In the genomic region with DNA sequence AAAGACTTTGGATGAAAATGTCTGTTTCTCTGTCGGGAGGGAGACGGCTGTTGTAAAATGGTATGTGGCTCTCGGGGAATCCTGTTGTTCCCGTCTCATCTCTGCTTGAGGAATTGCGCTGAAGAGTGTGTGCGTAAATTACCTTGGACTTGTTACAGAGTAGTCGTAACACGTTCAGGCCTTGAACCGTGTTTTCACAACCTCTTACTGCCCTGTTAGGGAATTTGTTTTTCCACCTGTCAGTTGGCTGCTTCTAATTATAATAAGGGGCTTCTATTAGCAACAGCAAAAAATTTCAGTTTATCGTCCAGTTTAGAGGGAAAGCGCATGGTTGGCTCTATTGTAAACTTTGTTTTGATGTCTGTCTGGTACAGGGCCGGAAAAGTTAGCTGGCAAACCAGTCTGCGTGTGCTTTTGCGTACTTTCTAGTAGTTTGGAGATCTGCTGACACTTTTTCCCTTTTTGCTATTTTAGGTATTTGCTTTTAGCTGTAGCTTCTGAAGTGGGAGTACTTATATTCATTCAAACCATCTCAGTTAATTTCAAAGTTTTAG, we compare ENCODE assay signal across 8 cellular contexts. TPM values are rescaled to one million over a fixed set of nuclear protein-coding genes. Genes with fewer than 3 reads are reported as not detected.
A peak's percentile ranks its signal among the peaks of the same experiment; 100 is the strongest.
DNase-seq lines count a peak whose midpoint lies in the region; ATAC-seq and TF ChIP-seq lines count a peak whose summit lies in the region.

No MANE protein-coding gene starts in this region.

- no peak overlapping the region for H2BK15ac ChIP-seq in mesenchymal stem cell (ENCODE audit: low read depth, poor library complexity, severe bottlenecking)

- peak; percentile 67 for DNase-seq in DMS153 (lab: John Stamatoyannopoulos, UW)
- DNase-seq in DMS153 treated with DMSO at 0.1 percent for 48 hours (lab: John Stamatoyannopoulos, UW; ENCODE audit: unreplicated experiment): no peak
- DNase-seq in dedifferentiated amniotic fluid mesenchymal stem cell (ENCODE audit: extremely low spot score): peak; percentile 31
- DNase-seq in mesenchymal stem cell: no peak
- DNase-seq in uterus: no peak
- no peak for DNase-seq in stimulated activated CD4-positive, alpha-beta T cell treated with anti-CD3 and anti-CD28 coated beads, Interleukin-12 subunit alpha, Interleukin-12 subunit beta, amount 100 ng/mL, for 4 hours

- H3K4ac ChIP-seq in mesenchymal stem cell (ENCODE audit: low read depth in 1 of 2, low read length in 2 of 2): peak overlapping the region in 1 of 2 experiments; percentile 67

- H3K18ac ChIP-seq in mesenchymal stem cell (ENCODE audit: low read depth in 1 of 2, low read length in 2 of 2): peak overlapping the region; percentile 88 to 100

- H3K27ac ChIP-seq in mesenchymal stem cell (ENCODE audit: low read length, poor library complexity, severe bottlenecking): peak overlapping the region; percentile 72
- H3K27ac ChIP-seq in uterus: peak overlapping the region; percentile 99 to 100

- peak overlapping the region; percentile 18 for H4K91ac ChIP-seq in mesenchymal stem cell (ENCODE audit: low read length)

- peak overlapping the region in 1 of 2 experiments; percentile 31 for H2BK12ac ChIP-seq in mesenchymal stem cell (ENCODE audit: low read length in 2 of 2)

- H2BK5ac ChIP-seq in mesenchymal stem cell (ENCODE audit: low read depth, low read length, poor library complexity, severe bottlenecking): no peak overlapping the region

- ATAC-seq in HG02885 (IDR thresholded peaks at IDR 0.05; ENCODE audit: poor library complexity, unreplicated experiment): peak; percentile 23

- no peak for TF ChIP-seq POLR2A in uterus (IDR thresholded peaks at IDR 0.05)

- H3K4me3 ChIP-seq in mesenchymal stem cell (ENCODE audit: insufficient read depth in 1 of 2, low read depth in 1 of 2, low read length in 2 of 2) (peak overlapping the region; percentile 82 to 91), uterus (peak overlapping the region; percentile 90 to 93)

- peak overlapping the region in 1 of 2 experiments; percentile 93 for H3K14ac ChIP-seq in mesenchymal stem cell (ENCODE audit: low read length in 2 of 2)

- H3K9ac ChIP-seq in mesenchymal stem cell (ENCODE audit: low read length): peak overlapping the region; percentile 99

- H2BK120ac ChIP-seq in mesenchymal stem cell (ENCODE audit: low read depth, low read length): no peak overlapping the region

- TF ChIP-seq CTCF in uterus (IDR thresholded peaks at IDR 0.05): no peak

- no peak overlapping the region for H2AFZ ChIP-seq in mesenchymal stem cell (ENCODE audit: low read depth, low read length)

- no peak overlapping the region for H2AK5ac ChIP-seq in mesenchymal stem cell (ENCODE audit: low read length, severe bottlenecking)

- H3K27me3 ChIP-seq in mesenchymal stem cell (ENCODE audit: control insufficient read depth in 1 of 2, insufficient read depth in 1 of 2, low read length in 2 of 2) (no peaks in the 10 kb centered on the region), uterus (no peaks in the 10 kb centered on the region)

- H3K4me1 ChIP-seq in mesenchymal stem cell (ENCODE audit: control insufficient read depth, insufficient read depth, low read depth, low read length) (no peaks in the 10 kb centered on the region), uterus (peaks cover 0 to 6% of the 10 kb centered on the region in 2 donors)

- H3K23ac ChIP-seq in mesenchymal stem cell (ENCODE audit: low read length in 2 of 2): peak overlapping the region in 1 of 2 experiments; percentile 93

- no peaks in the 10 kb centered on the region for H3K36me3 ChIP-seq in mesenchymal stem cell (ENCODE audit: control insufficient read depth in 1 of 2, insufficient read depth in 2 of 2, low read depth in 1 of 2, low read length in 2 of 2)
- H3K36me3 ChIP-seq in uterus: no peaks in the 10 kb centered on the region

- intact Hi-C loops in uterus (cut with DNase I; ENCODE audit: low total_unique reads): no loop called here

- peak overlapping the region; percentile 83 for H3K4me2 ChIP-seq in mesenchymal stem cell (ENCODE audit: low read length, poor library complexity, severe bottlenecking)

- 0% methylated on average over 10 of the region's 14 CpGs for WGBS in mesenchymal stem cell

- no peaks in the 10 kb centered on the region for H3K9me3 ChIP-seq in mesenchymal stem cell (ENCODE audit: control insufficient read depth, low read length)
- H3K9me3 ChIP-seq in uterus: no peaks in the 10 kb centered on the region

- H4K8ac ChIP-seq in mesenchymal stem cell (ENCODE audit: low read length): peak overlapping the region; percentile 85

- no peaks in the 10 kb centered on the region for H3K79me1 ChIP-seq in mesenchymal stem cell (replicated peaks; ENCODE audit: low read length, poor library complexity, severe bottlenecking)

TF ChIP-seq in PFSK-1, 5 proteins besides CTCF, POLR2A, EP300 and RAD21:
- no peak for TF ChIP-seq POLR2AphosphoS5 (IDR thresholded peaks at IDR 0.05; ENCODE audit: low read depth, low read length)
- TF ChIP-seq SIN3A (IDR thresholded peaks at IDR 0.05; ENCODE audit: borderline replicate concordance, insufficient read depth, low read length): peak; percentile 20; the same call in 1 of the 2 replicates

RNA-seq across cellular contexts. Expression of a gene that starts 1.5 kb away (rescaled TPM):
- polyA plus RNA-seq in PFSK-1 (2012; ENCODE audit: insufficient read length, low read depth): 6.1 TPM
- 23.1 TPM for polyA plus RNA-seq in mesenchymal stem cell (2013, experiment 1 of 2)
- 22.4 TPM for polyA plus RNA-seq in mesenchymal stem cell (2013, experiment 2 of 2)
- 100 to 1,000 TPM; 267 to 391 (median 316) TPM for total RNA-seq in uterus

Comparison
In these comparisons a context has a peak if more than half of its experiments do, and no peak if none do; other contexts are left out.
1. DNase-seq: peak in DMS153 (single experiment) and dedifferentiated amniotic fluid mesenchymal stem cell (single experiment); none in DMS153 treated with DMSO at 0.1 percent for 48 hours (single experiment), mesenchymal stem cell (single experiment), uterus (0 of 2) and stimulated activated CD4-positive, alpha-beta T cell treated with anti-CD3 and anti-CD28 coated beads, Interleukin-12 subunit alpha, Interleukin-12 subunit beta, amount 100 ng/mL, for 4 hours (single experiment).